1 cellular context compared by ENCODE assay signal in genomic region chr1:19479351-19480120, GRCh38.
TF ChIP-seq lines count a peak whose summit lies in the region.

No MANE protein-coding gene starts in this region.

TF ChIP-seq in K562, 482 proteins besides CTCF, POLR2A, EP300 and RAD21 (continued from another document and continues in another):
- TF ChIP-seq CUX1 (CRISPR knock-in tag; IDR thresholded peaks at IDR 0.05) (no peak), MED1 (CRISPR knock-in tag; IDR thresholded peaks at IDR 0.05; ENCODE audit: borderline replicate concordance) (no peak), PBX2 (CRISPR knock-in tag; IDR thresholded peaks at IDR 0.05; ENCODE audit: low read depth) (no peak; the same call in 1 of the 2 replicates), PBX2 (tag; conservative IDR thresholded peaks at IDR 0.05; ENCODE audit: low read depth) (peak; percentile 82), SAFB2 (IDR thresholded peaks at IDR 0.05; ENCODE audit: borderline replicate concordance, low read depth, low read length, severe bottlenecking) (no peak), POLR3A (IDR thresholded peaks at IDR 0.05; ENCODE audit: borderline replicate concordance, extremely low read depth, insufficient read depth, insufficient read length) (no peak), ZNF311 (CRISPR knock-in tag; IDR thresholded peaks at IDR 0.05) (no peak), NR2C1 (IDR thresholded peaks at IDR 0.05) (no peak), NR2C1 (tag; IDR thresholded peaks at IDR 0.05) (no peak), SMC3 (conservative IDR thresholded peaks at IDR 0.05; ENCODE audit: insufficient read depth, low read depth, low read length) (no peak), MCM7 (IDR thresholded peaks at IDR 0.05) (no peak), SP1 (CRISPR knock-in tag; IDR thresholded peaks at IDR 0.05) (no peak), CCAR2 (IDR thresholded peaks at IDR 0.05; ENCODE audit: low read depth, low read length) (no peak), ZNF146 (CRISPR knock-in tag; IDR thresholded peaks at IDR 0.05; ENCODE audit: unreplicated experiment) (no peak), CBFA2T3 (IDR thresholded peaks at IDR 0.05) (peak; percentile 97), KLF16 (IDR thresholded peaks at IDR 0.05) (peak; percentile 87), EP400 (IDR thresholded peaks at IDR 0.05) (no peak), ZNF253 (CRISPR knock-in tag; conservative IDR thresholded peaks at IDR 0.05) (no peak), CTBP1 (IDR thresholded peaks at IDR 0.05; ENCODE audit: borderline replicate concordance) (peak; percentile 73; the same call in 1 of the 2 replicates), HSF4 (CRISPR knock-in tag; IDR thresholded peaks at IDR 0.05; ENCODE audit: borderline replicate concordance) (no peak), ZBTB43 (CRISPR knock-in tag; IDR thresholded peaks at IDR 0.05) (no peak), CBFB (CRISPR knock-in tag; IDR thresholded peaks at IDR 0.05) (no peak), ZNF551 (CRISPR knock-in tag; IDR thresholded peaks at IDR 0.05) (no peak), TOE1 (IDR thresholded peaks at IDR 0.05; ENCODE audit: borderline replicate concordance) (no peak), TOE1 (CRISPR knock-in tag; IDR thresholded peaks at IDR 0.05; ENCODE audit: borderline replicate concordance, low read depth) (no peak), MAFK (IDR thresholded peaks at IDR 0.05; ENCODE audit: low read length) (no peak), GATA2 (CRISPR knock-in tag; IDR thresholded peaks at IDR 0.05) (peak; percentile 40; the same call in 1 of the 2 replicates), SIN3A (IDR thresholded peaks at IDR 0.05; ENCODE audit: borderline replicate concordance in 2 of 2, control insufficient read depth in 1 of 2, low read depth in 2 of 2, low read length in 2 of 2) (no peak), ZNF24 (IDR thresholded peaks at IDR 0.05) (no peak), ZNF140 (CRISPR knock-in tag; IDR thresholded peaks at IDR 0.05) (no peak), CEBPZ (IDR thresholded peaks at IDR 0.05; ENCODE audit: borderline replicate concordance, low read depth, low read length) (no peak), ZNF395 (CRISPR knock-in tag; IDR thresholded peaks at IDR 0.05) (no peak), ZBTB7A (IDR thresholded peaks at IDR 0.05; ENCODE audit: borderline replicate concordance, control insufficient read depth, low read depth, low read length) (0 out of 2 replicates have a peak, but pooled peaks have one; percentile 27), SFPQ (IDR thresholded peaks at IDR 0.05; ENCODE audit: low read depth, low read length) (no peak), ZNF224 (CRISPR knock-in tag; IDR thresholded peaks at IDR 0.05) (no peak), CREB1 (IDR thresholded peaks at IDR 0.05) (peak; percentile 57; the same call in 1 of the 2 replicates), CREB1 (CRISPR knock-in tag; IDR thresholded peaks at IDR 0.05) (no peak), ZNF274 (IDR thresholded peaks at IDR 0.05; ENCODE audit: borderline replicate concordance, low read depth, low read length) (no peak), ZNF217 (CRISPR knock-in tag; IDR thresholded peaks at IDR 0.05) (no peak), SRSF3 (IDR thresholded peaks at IDR 0.05; ENCODE audit: insufficient read depth, low read length) (no peak), ZNF282 (CRISPR knock-in tag; IDR thresholded peaks at IDR 0.05) (no peak), PKNOX1 (IDR thresholded peaks at IDR 0.05) (peak; percentile 94), PPARD (CRISPR knock-in tag; IDR thresholded peaks at IDR 0.05) (no peak), FOXJ2 (tag; IDR thresholded peaks at IDR 0.05) (no peak), UBTF (IDR thresholded peaks at IDR 0.05; ENCODE audit: borderline replicate concordance in 1 of 2, low read depth in 2 of 2, low read length in 2 of 2) (no peak)
